In genomic region chr1:14111121-14111520, GRCh38 we compare ENCODE assay signal across 1 cellular context.
TF ChIP-seq lines count a peak whose summit lies in the region.

No MANE protein-coding gene starts in this region.

TF ChIP-seq in GM23338, 12 proteins besides CTCF, POLR2A, EP300 and RAD21 (continued from another document):
- TF ChIP-seq ZNF462 (CRISPR knock-in tag; IDR thresholded peaks at IDR 0.05) (no peak), JUNB (IDR thresholded peaks at IDR 0.05; ENCODE audit: unreplicated experiment) (no peak), POLR2AphosphoS5 (IDR thresholded peaks at IDR 0.05; ENCODE audit: low read depth) (no peak), EZH2 (IDR thresholded peaks at IDR 0.05; ENCODE audit: low read depth, unreplicated experiment) (no peak)
